8 cellular contexts compared by ENCODE assay signal in the genomic region with DNA sequence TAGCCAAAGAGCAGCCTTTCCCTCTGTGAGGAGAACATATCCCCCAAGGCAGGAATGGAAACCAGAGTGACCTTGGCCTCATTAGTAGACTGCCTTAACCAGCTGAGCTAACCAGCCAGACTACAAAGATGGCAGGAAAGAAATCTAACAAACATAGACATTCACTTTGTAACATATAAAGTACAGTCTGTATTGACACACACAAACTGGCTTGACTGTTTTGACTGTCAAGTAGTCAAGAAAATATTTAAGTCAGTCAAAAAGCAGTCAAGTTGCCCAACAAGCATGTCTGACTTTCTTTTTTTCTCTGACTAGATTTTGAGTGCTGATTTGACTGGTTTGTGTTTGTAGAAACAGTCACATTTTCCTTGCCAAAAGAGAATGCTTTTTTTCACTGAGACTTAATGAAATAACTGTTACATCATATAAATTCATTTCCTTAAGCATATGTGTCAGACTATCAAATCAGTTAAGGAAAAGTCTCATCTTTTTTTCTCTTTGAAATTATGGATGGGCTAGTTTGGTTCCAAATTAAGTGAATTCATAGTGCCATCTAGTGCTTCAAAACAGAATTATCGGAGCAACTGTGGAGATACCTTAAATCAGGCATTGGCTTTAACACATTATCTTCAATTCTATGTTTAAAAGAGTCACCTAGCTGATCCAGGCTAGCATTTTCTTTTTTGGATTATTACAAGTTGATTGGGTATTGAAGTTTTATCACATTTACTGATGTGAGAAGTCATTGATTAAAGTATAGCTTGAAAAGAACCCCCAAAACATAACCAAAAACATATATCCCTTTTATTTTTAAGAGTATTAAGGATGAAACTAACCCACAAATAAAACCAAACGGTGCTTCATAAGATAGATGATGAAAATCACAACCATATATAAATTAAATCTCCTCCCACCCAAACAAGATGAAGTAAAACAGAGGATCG.
DNase-seq lines count a peak whose midpoint lies in the region; ATAC-seq and TF ChIP-seq lines count a peak whose summit lies in the region.

No MANE protein-coding gene starts in this region.

- no peak for DNase-seq in BE2C
- peak; percentile 20 for DNase-seq in KG1 (lab: John Stamatoyannopoulos, UW)
- DNase-seq in PC-3: peak; percentile 74
- peak; percentile 60 to 67 for DNase-seq in dermis microvascular lymphatic vessel endothelial cell (ENCODE audit: low read depth in 2 of 2)
- DNase-seq in medulla oblongata (ENCODE audit: extremely low spot score): peak; percentile 65
- DNase-seq in occipital lobe (lab: John Stamatoyannopoulos, UW): no peak
- no peak for DNase-seq in stimulated activated CD4-positive, alpha-beta T cell treated with anti-CD3 and anti-CD28 coated beads, Interleukin-12 subunit alpha, Interleukin-12 subunit beta, amount 100 ng/mL, for 4 hours

- no peak overlapping the region for H3K4me3 ChIP-seq in BE2C (ENCODE audit: low read depth, low read length)
- H3K4me3 ChIP-seq in PC-3 (ENCODE audit: low read length): no peak overlapping the region

- H3F3A ChIP-seq in PC-3 (ENCODE audit: low read length, unreplicated experiment): no peaks in the 10 kb centered on the region

- H3K4me2 ChIP-seq in PC-3 (ENCODE audit: low read length): no peak overlapping the region

- peak; percentile 63 for TF ChIP-seq CTCF in BE2C (IDR thresholded peaks at IDR 0.05; ENCODE audit: low read depth, low read length)
- peak; percentile 73 for TF ChIP-seq CTCF in PC-3 (conservative IDR thresholded peaks at IDR 0.05; ENCODE audit: low read depth, low read length)

- H3K9me3 ChIP-seq in BE2C: no peaks in the 10 kb centered on the region
- H3K9me3 ChIP-seq in PC-3 (ENCODE audit: low read length): no peaks in the 10 kb centered on the region

- H3K27me3 ChIP-seq in BE2C (no peaks in the 10 kb centered on the region), PC-3 (ENCODE audit: low read length) (no peaks in the 10 kb centered on the region)

- BruUV-seq in PC-3 (replicated peaks; lab: Mats Ljungman, UMichigan): no TSS peak

- POLR2A ChIA-PET in PC-3 (lab: Charles Lee; ENCODE audit: unreplicated experiment): no interaction called here

- no peaks in the 10 kb centered on the region for H3K9me2 ChIP-seq in PC-3 (replicated peaks; ENCODE audit: low read length)

- CTCF ChIA-PET in PC-3 (lab: Charles Lee): interaction anchor here (0.6 kb wide), 1 partner anchor 95 kb away, joined by 3 read pairs; no protein-coding TSS in a partner anchor

- no peaks in the 10 kb centered on the region for H4K20me1 ChIP-seq in PC-3 (ENCODE audit: low read length)

- H3K9ac ChIP-seq in PC-3 (ENCODE audit: low read length): no peak overlapping the region

- H3K36me3 ChIP-seq in BE2C (no peaks in the 10 kb centered on the region), PC-3 (ENCODE audit: low read depth, low read length) (no peaks in the 10 kb centered on the region)

- ATAC-seq in GM18858 (IDR thresholded peaks at IDR 0.05; ENCODE audit: unreplicated experiment): peak; percentile 64
- ATAC-seq in PC-3: peak; percentile 48

- peak overlapping the region; percentile 17; the same call in 1 of the 2 replicates for H3K27ac ChIP-seq in PC-3 (ENCODE audit: low read length)

- no peak overlapping the region; the same call in 1 of the 2 replicates for H2AFZ ChIP-seq in PC-3 (ENCODE audit: low read length)

- intact Hi-C loops in PC-3 (cut with micrococcal nuclease): loop anchor here (1.0 to 10.0 kb wide), 9 partner anchors 22 to 941 kb away; a partner anchor contains a TSS

- peaks cover 7% of the 10 kb centered on the region for H3K4me1 ChIP-seq in BE2C
- H3K4me1 ChIP-seq in PC-3 (ENCODE audit: insufficient read depth, low read length): peaks cover 29% of the 10 kb centered on the region

- H3K79me2 ChIP-seq in PC-3 (ENCODE audit: low read length): no peaks in the 10 kb centered on the region

Comparison
In these comparisons a context has a peak if more than half of its experiments do, and no peak if none do; other contexts are left out.
1. DNase-seq: peak in KG1 (single experiment), PC-3 (single experiment), dermis microvascular lymphatic vessel endothelial cell (2 of 2) and medulla oblongata (single experiment); none in BE2C (single experiment), occipital lobe (single experiment) and stimulated activated CD4-positive, alpha-beta T cell treated with anti-CD3 and anti-CD28 coated beads, Interleukin-12 subunit alpha, Interleukin-12 subunit beta, amount 100 ng/mL, for 4 hours (single experiment).